In genomic region chr6:41619193-41619592, GRCh38 we compare ENCODE assay signal across 1 cellular context. TPM values are rescaled to one million over a fixed set of nuclear protein-coding genes. Genes with fewer than 3 reads are reported as not detected.
"Had no signal": no experiment of that assay in that cellular context is flagged by ENCODE, and none has a peak within 500 bp of the region (broad histone marks: within the 10 kb centered on the region; RNA-seq: fewer than 3 reads in every experiment).

No MANE protein-coding gene starts in this region.

RNA-seq across cellular contexts. Expression of gene MDFI, which starts 19.1 kb away (rescaled TPM):
- total RNA-seq: myocyte had no signal
